In the genomic region with DNA sequence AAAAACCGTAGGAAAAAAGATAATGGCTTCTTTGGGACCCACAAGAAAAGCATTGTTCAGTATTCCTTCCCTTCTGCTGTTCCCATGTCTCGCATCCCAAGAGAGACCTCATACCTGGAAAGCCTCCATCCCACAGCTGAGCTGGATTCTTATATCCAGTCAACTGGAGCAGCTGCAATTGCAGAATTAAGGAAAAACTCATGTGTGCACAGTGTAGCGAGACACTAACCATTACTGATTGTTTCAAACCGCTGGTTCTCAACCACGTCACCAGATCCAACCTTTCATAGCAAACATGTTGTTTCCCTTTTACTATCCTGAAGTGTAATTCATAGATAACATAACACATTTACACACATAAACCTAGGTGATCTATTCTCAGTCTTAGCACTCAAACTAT, we compare ENCODE assay signal across 1 cellular context.
TF ChIP-seq lines count a peak whose summit lies in the region.

No MANE protein-coding gene starts in this region.

TF ChIP-seq in H1, 55 proteins besides CTCF, POLR2A, EP300 and RAD21:
- TF ChIP-seq NANOG (IDR thresholded peaks at IDR 0.05; ENCODE audit: insufficient read depth, low read depth, low read length, poor library complexity, severe bottlenecking), result no peak
- TF ChIP-seq BRCA1 (IDR thresholded peaks at IDR 0.05; ENCODE audit: low read depth, low read length), result no peak
- no peak for TF ChIP-seq SUZ12 (IDR thresholded peaks at IDR 0.05; ENCODE audit: low read length)
- no peak for TF ChIP-seq EZH2 (IDR thresholded peaks at IDR 0.05; ENCODE audit: low read depth, low read length, severe bottlenecking)
- no peak for TF ChIP-seq TBP (IDR thresholded peaks at IDR 0.05; ENCODE audit: low read depth, low read length)
- no peak for TF ChIP-seq GABPA (IDR thresholded peaks at IDR 0.05; ENCODE audit: borderline replicate concordance, insufficient read depth, low read length)
- no peak for TF ChIP-seq HDAC6 (IDR thresholded peaks at IDR 0.05; ENCODE audit: low read depth, low read length)
- no peak for TF ChIP-seq CBX8 (IDR thresholded peaks at IDR 0.05; ENCODE audit: borderline replicate concordance, low read depth, low read length)
- TF ChIP-seq RNF2 (IDR thresholded peaks at IDR 0.05; ENCODE audit: borderline replicate concordance, low read depth, low read length, missing control alignments, poor library complexity, severe bottlenecking), result no peak
- TF ChIP-seq BACH1 (IDR thresholded peaks at IDR 0.05; ENCODE audit: low read length), result no peak
- no peak for TF ChIP-seq BCL11A (IDR thresholded peaks at IDR 0.05; ENCODE audit: low read depth in 2 of 2, low read length in 2 of 2)
- TF ChIP-seq PHF8 (conservative IDR thresholded peaks at IDR 0.05; ENCODE audit: low read depth, low read length), result no peak
- no peak for TF ChIP-seq MAFK (IDR thresholded peaks at IDR 0.05; ENCODE audit: low read depth, low read length)
- TF ChIP-seq TEAD4 (IDR thresholded peaks at IDR 0.05; ENCODE audit: low read depth, low read length), result no peak
